Comparison of ENCODE assay signal across 25 cellular contexts in the genomic region with DNA sequence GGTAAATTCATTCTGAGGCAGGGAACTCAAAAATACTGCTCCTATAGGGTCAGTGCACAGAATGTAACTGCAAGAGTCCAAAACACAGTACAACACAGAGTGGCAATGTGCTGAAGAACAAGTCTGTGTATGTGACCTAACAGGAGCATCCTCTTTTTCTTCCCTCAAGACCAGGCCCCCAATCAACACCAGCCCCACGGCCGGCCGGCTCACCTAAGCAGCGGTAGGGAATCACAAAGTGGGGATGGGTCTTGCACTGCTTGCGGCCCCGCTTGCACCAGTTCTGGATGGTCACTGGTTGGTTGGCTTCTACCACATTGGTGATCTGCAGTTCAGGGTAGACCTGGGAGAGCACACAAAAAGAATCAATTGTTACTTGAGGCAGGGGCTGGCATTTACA.
"Had no signal": no experiment of that assay in that cellular context is flagged by ENCODE, and none has a peak within 500 bp of the region (broad histone marks: within the 10 kb centered on the region; RNA-seq: fewer than 3 reads in every experiment).

No MANE protein-coding gene starts in this region.

- H3K4me1 Mint-ChIP-seq: natural killer cell had no signal

- H3K4me3 ChIP-seq: heart right ventricle, hepatocyte, left lung, lower lobe of right lung, neural progenitor cell, ovary, right atrium auricular region, right lobe of liver, tibial nerve, upper lobe of right lung had no signal

- FAIRE-seq: urothelium cell line had no signal

- H2AFZ ChIP-seq: hepatocyte, neural progenitor cell had no signal

- H3K4me2 ChIP-seq: hepatocyte, neural progenitor cell had no signal

- H3K4me3 Mint-ChIP-seq: mesothelial cell of epicardium; naive B cell; natural killer cell; nephron progenitor cell; neural progenitor cell; stimulated activated naive CD8-positive, alpha-beta T cell treated with anti-CD3 and anti-CD28 coated beads, Interleukin-15, Interleukin-2, amounts not matched to agents 100 ng/mL and 50 ng/mL, for 24 hours had no signal

- H3K27me3 ChIP-seq: heart right ventricle, hepatocyte, left lung, neural progenitor cell, ovary, right atrium auricular region, right lobe of liver, tibial nerve, upper lobe of right lung had no signal

- H3K27me3 Mint-ChIP-seq: naive B cell; progenitor cell of endocrine pancreas; stimulated activated naive CD8-positive, alpha-beta T cell treated with anti-CD3 and anti-CD28 coated beads, Interleukin-15, Interleukin-2, amounts not matched to agents 100 ng/mL and 50 ng/mL, for 24 hours had no signal

- H3K9me3 ChIP-seq: heart right ventricle, left lung, lower lobe of right lung, ovary, right atrium auricular region, right lobe of liver, tibial nerve, upper lobe of right lung had no signal

- H3K9me3 Mint-ChIP-seq: naive B cell; stimulated activated naive CD8-positive, alpha-beta T cell treated with anti-CD3 and anti-CD28 coated beads, Interleukin-15, Interleukin-2, amounts not matched to agents 100 ng/mL and 50 ng/mL, for 24 hours had no signal

- H3K36me3 Mint-ChIP-seq: natural killer cell had no signal

- H3K9ac ChIP-seq: neural progenitor cell had no signal

- ATAC-seq: heart right ventricle, left colon, left lung, lower lobe of right lung, natural killer cell, right lobe of liver, upper lobe of right lung had no signal

- H3K27ac ChIP-seq: heart right ventricle, hepatocyte, left lung, lower lobe of right lung, neural progenitor cell, ovary, right atrium auricular region, right lobe of liver, tibial nerve, upper lobe of right lung had no signal

- DNase-seq: heart right ventricle; islet precursor cell; left colon; left lung; lower lobe of right lung; mesendoderm; naive B cell; natural killer cell; nephron progenitor cell; ovary; right lobe of liver; stimulated activated CD4-positive, alpha-beta T cell treated with anti-CD3 and anti-CD28 coated beads, Interleukin-12 subunit alpha, Interleukin-12 subunit beta, amount 100 ng/mL, for 4 hours; stimulated activated CD4-positive, alpha-beta T cell treated with anti-CD3 and anti-CD28 coated beads, Interleukin-15, amount 100 ng/mL, for 24 hours; stimulated activated CD4-positive, alpha-beta T cell treated with anti-CD3 and anti-CD28 coated beads, Interleukin-2, amount 100 ng/mL, for 24 hours; stimulated activated CD4-positive, alpha-beta T cell treated with anti-CD3 and anti-CD28 coated beads, Interleukin-4, amount 100 ng/mL, for 1 hour; stimulated activated naive CD4-positive, alpha-beta T cell; upper lobe of right lung had no signal

- H3K4me1 ChIP-seq: lower lobe of right lung, right atrium auricular region, right lobe of liver, upper lobe of right lung had no signal

- H3K27ac Mint-ChIP-seq: mesothelial cell of epicardium; naive B cell; natural killer cell; nephron progenitor cell; neural progenitor cell; stimulated activated naive CD8-positive, alpha-beta T cell treated with anti-CD3 and anti-CD28 coated beads, Interleukin-15, Interleukin-2, amounts not matched to agents 100 ng/mL and 50 ng/mL, for 24 hours had no signal

- H3K36me3 ChIP-seq: neural progenitor cell, ovary, right lobe of liver had no signal
